Comparison of ENCODE assay signal across 10 cellular contexts in the genomic region with DNA sequence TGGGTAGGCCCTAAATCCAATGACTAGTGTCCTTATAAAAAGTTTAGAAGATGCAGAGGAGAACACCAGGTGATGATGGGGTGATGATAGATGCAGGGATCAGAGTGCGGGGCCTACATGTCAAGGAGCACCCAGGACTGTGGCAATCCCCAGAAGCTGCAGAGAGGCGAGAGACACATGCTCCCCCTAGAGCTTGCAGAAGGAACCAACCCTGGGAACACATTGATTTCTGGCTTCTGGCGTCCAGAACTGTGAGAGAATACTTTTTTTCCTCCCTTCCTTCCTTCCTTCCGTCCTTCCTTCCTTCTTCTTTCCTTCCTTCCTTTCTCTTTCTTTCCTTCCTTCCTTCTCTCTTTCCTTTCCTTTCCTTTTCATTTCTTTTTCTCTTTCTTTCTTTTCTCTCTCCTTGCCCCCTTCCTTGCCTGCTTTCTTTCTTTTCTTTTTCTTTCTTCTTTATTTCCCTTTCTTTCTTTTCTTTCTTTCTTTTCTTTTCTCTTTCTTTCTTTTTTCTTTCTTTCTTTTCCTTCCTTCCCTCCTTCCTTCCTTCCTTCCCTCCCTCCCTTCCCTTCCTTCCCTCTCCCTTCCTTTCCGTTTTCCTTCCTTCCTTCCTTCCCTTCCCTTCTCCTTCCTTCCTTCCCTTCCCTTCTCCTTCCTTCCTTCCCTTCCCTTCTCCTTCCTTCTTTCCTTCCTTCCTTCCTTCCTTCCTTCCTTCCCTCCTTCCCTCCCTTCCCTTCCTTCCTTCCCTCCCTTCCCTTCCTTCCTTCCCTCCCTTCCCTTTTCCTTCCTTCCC.
A peak's percentile ranks its signal among the peaks of the same experiment; 100 is the strongest.
DNase-seq lines count a peak whose midpoint lies in the region; ATAC-seq and FAIRE-seq lines count a peak whose summit lies in the region.
"Had no signal": no experiment of that assay in that cellular context is flagged by ENCODE, and none has a peak within 500 bp of the region (broad histone marks: within the 10 kb centered on the region; RNA-seq: fewer than 3 reads in every experiment).

No MANE protein-coding gene starts in this region.

- no peak for FAIRE-seq in HTR-8/SVneo (lab: Jason Lieb, UNC)
- FAIRE-seq: endometrium had no signal

- H3K4me3 Mint-ChIP-seq in stimulated activated naive CD8-positive, alpha-beta T cell treated with anti-CD3 and anti-CD28 coated beads, Interleukin-15, amount 100 ng/mL, for 72 hours: no peak overlapping the region

- H3K4me1 Mint-ChIP-seq in stimulated activated naive CD8-positive, alpha-beta T cell treated with anti-CD3 and anti-CD28 coated beads, Interleukin-15, amount 100 ng/mL, for 72 hours: no peaks in the 10 kb centered on the region

- H3K27me3 Mint-ChIP-seq in stimulated activated naive CD8-positive, alpha-beta T cell treated with anti-CD3 and anti-CD28 coated beads, Interleukin-15, amount 100 ng/mL, for 72 hours: no peaks in the 10 kb centered on the region

- ATAC-seq in stimulated activated naive CD8-positive, alpha-beta T cell treated with anti-CD3 and anti-CD28 coated beads, Interleukin-15, Interleukin-2, amounts not matched to agents 100 U/mL and 50 U/mL, for 24 hours: no peak
- ATAC-seq in stimulated activated naive CD8-positive, alpha-beta T cell treated with anti-CD3 and anti-CD28 coated beads, Interleukin-15, amount 100 ng/mL, for 72 hours: no peak

- DNase-seq in stimulated activated naive CD8-positive, alpha-beta T cell treated with anti-CD3 and anti-CD28 coated beads, Interleukin-15, Interleukin-2, amounts not matched to agents 100 U/mL and 50 U/mL, for 24 hours: peak; percentile 6
- DNase-seq in stimulated activated naive CD8-positive, alpha-beta T cell treated with anti-CD3 and anti-CD28 coated beads, Interleukin-15, amount 100 ng/mL, for 72 hours: no peak
- peak; percentile 76 for DNase-seq in NCI-H82 treated with DMSO at 0.1 percent for 48 hours (lab: John Stamatoyannopoulos, UW; ENCODE audit: unreplicated experiment)
- peak; percentile 77 for DNase-seq in globus pallidus (ENCODE audit: low spot score)
- no peak for DNase-seq in stimulated activated naive CD4-positive, alpha-beta T cell (lab: John Stamatoyannopoulos, UW)
- DNase-seq in HTR-8/SVneo (ENCODE audit: insufficient read length, low spot score): no peak
- no peak for DNase-seq in GM03348 (ENCODE audit: low spot score)
- DNase-seq in ureter (ENCODE audit: low spot score): no peak
- DNase-seq: ovary had no signal

- no peaks in the 10 kb centered on the region for H3K9me3 Mint-ChIP-seq in stimulated activated naive CD8-positive, alpha-beta T cell treated with anti-CD3 and anti-CD28 coated beads, Interleukin-15, amount 100 ng/mL, for 72 hours

- H3K27ac Mint-ChIP-seq in stimulated activated naive CD8-positive, alpha-beta T cell treated with anti-CD3 and anti-CD28 coated beads, Interleukin-15, amount 100 ng/mL, for 72 hours: no peak overlapping the region

Comparison
In these comparisons a context has a peak if more than half of its experiments do, and no peak if none do; other contexts are left out.
1. DNase-seq: peak in stimulated activated naive CD8-positive, alpha-beta T cell treated with anti-CD3 and anti-CD28 coated beads, Interleukin-15, Interleukin-2, amounts not matched to agents 100 U/mL and 50 U/mL, for 24 hours (single experiment), NCI-H82 treated with DMSO at 0.1 percent for 48 hours (single experiment) and globus pallidus (single experiment); none in stimulated activated naive CD8-positive, alpha-beta T cell treated with anti-CD3 and anti-CD28 coated beads, Interleukin-15, amount 100 ng/mL, for 72 hours (0 of 2), stimulated activated naive CD4-positive, alpha-beta T cell (0 of 6), HTR-8/SVneo (single experiment), GM03348 (single experiment) and ureter (single experiment).